In the genomic region with DNA sequence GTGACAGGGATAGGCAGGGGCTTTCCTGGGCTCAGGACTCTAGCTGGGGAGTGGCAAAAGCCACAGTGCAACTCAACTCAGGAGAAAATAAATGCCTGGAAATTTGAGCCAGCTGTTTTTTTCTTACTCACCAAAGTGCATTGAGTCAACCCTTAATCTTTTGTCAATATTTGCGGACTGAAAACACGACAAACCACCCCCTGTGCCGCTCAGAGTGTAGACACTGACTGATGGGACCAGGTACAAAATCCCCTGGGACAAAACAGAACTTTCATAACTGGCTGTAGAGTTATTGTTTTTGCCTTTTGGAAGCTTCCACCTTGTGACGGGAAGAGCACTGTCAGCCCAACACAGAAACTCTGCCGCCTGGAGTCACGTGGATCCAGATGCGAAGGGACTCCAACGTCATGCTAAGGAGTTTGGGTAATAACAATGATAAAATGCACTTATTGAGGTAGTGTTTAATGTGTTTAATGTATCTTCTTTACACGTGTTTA, we compare ENCODE assay signal across 2 cellular contexts.
TF ChIP-seq lines count a peak whose summit lies in the region.

No MANE protein-coding gene starts in this region.

TF ChIP-seq in A549, 52 proteins besides CTCF, POLR2A, EP300 and RAD21:
- TF ChIP-seq SMC3 (IDR thresholded peaks at IDR 0.05) (peak; percentile 50; the same call in 1 of the 3 replicates), HOXB13 (CRISPR knock-in tag; IDR thresholded peaks at IDR 0.05; ENCODE audit: low read depth) (no peak), HOXA7 (CRISPR knock-in tag; IDR thresholded peaks at IDR 0.05) (no peak), HEYL (CRISPR knock-in tag; IDR thresholded peaks at IDR 0.05) (no peak), CHD2 (IDR thresholded peaks at IDR 0.05; ENCODE audit: low read length, partially characterized antibody) (no peak), JUNB (IDR thresholded peaks at IDR 0.05) (peak; percentile 83), BHLHE40 (IDR thresholded peaks at IDR 0.05; ENCODE audit: low read depth, low read length) (no peak), HOXB5 (CRISPR knock-in tag; IDR thresholded peaks at IDR 0.05) (peak; percentile 81; the same call in 1 of the 2 replicates), FOSL2 (IDR thresholded peaks at IDR 0.05) (peak; percentile 30; the same call in 1 of the 2 replicates), FOSL2 (CRISPR knock-in tag; IDR thresholded peaks at IDR 0.05) (peak; percentile 70), GATA3 (IDR thresholded peaks at IDR 0.05; ENCODE audit: borderline replicate concordance) (peak; percentile 81), CEBPB (IDR thresholded peaks at IDR 0.05) (peak in 1 of 2 experiments; percentile 45; a peak in 1 of 4 replicates), HDAC2 (IDR thresholded peaks at IDR 0.05) (no peak), RFX5 (IDR thresholded peaks at IDR 0.05) (no peak), CHD4 (IDR thresholded peaks at IDR 0.05; ENCODE audit: borderline replicate concordance) (no peak), MYC (IDR thresholded peaks at IDR 0.05; ENCODE audit: borderline replicate concordance, low read length) (0 out of 2 replicates have a peak, but pooled peaks have one; percentile 37), POLR2AphosphoS2 (conservative IDR thresholded peaks at IDR 0.05; ENCODE audit: low read length) (no peak), JUN (IDR thresholded peaks at IDR 0.05) (peak; percentile 57 to 70; a peak in 2 of 5 replicates), FOSB (CRISPR knock-in tag; IDR thresholded peaks at IDR 0.05) (no peak), MAZ (IDR thresholded peaks at IDR 0.05; ENCODE audit: borderline replicate concordance, low read depth, low read length) (no peak), TP53 (CRISPR knock-in tag; IDR thresholded peaks at IDR 0.05) (no peak)
- TF ChIP-seq, protein P1, sequence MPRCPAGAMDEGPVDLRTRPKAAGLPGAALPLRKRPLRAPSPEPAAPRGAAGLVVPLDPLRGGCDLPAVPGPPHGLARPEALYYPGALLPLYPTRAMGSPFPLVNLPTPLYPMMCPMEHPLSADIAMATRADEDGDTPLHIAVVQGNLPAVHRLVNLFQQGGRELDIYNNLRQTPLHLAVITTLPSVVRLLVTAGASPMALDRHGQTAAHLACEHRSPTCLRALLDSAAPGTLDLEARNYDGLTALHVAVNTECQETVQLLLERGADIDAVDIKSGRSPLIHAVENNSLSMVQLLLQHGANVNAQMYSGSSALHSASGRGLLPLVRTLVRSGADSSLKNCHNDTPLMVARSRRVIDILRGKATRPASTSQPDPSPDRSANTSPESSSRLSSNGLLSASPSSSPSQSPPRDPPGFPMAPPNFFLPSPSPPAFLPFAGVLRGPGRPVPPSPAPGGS (IDR thresholded peaks at IDR 0.05) = peak; percentile 63; the same call in 1 of the 3 replicates
- TF ChIP-seq, protein P2, sequence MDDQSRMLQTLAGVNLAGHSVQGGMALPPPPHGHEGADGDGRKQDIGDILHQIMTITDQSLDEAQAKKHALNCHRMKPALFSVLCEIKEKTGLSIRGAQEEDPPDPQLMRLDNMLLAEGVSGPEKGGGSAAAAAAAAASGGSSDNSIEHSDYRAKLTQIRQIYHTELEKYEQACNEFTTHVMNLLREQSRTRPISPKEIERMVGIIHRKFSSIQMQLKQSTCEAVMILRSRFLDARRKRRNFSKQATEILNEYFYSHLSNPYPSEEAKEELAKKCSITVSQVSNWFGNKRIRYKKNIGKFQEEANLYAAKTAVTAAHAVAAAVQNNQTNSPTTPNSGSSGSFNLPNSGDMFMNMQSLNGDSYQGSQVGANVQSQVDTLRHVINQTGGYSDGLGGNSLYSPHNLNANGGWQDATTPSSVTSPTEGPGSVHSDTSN (IDR thresholded peaks at IDR 0.05) = peak; percentile 44; the same call in 1 of the 2 replicates
- TF ChIP-seq, protein P3, sequence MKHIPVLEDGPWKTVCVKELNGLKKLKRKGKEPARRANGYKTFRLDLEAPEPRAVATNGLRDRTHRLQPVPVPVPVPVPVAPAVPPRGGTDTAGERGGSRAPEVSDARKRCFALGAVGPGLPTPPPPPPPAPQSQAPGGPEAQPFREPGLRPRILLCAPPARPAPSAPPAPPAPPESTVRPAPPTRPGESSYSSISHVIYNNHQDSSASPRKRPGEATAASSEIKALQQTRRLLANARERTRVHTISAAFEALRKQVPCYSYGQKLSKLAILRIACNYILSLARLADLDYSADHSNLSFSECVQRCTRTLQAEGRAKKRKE (CRISPR knock-in tag; IDR thresholded peaks at IDR 0.05; ENCODE audit: low read depth) = no peak
- TF ChIP-seq, protein P4, sequence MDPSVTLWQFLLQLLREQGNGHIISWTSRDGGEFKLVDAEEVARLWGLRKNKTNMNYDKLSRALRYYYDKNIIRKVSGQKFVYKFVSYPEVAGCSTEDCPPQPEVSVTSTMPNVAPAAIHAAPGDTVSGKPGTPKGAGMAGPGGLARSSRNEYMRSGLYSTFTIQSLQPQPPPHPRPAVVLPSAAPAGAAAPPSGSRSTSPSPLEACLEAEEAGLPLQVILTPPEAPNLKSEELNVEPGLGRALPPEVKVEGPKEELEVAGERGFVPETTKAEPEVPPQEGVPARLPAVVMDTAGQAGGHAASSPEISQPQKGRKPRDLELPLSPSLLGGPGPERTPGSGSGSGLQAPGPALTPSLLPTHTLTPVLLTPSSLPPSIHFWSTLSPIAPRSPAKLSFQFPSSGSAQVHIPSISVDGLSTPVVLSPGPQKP (IDR thresholded peaks at IDR 0.05; ENCODE audit: low read depth, low read length) = no peak
- TF ChIP-seq, protein P5, sequence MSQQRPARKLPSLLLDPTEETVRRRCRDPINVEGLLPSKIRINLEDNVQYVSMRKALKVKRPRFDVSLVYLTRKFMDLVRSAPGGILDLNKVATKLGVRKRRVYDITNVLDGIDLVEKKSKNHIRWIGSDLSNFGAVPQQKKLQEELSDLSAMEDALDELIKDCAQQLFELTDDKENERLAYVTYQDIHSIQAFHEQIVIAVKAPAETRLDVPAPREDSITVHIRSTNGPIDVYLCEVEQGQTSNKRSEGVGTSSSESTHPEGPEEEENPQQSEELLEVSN (IDR thresholded peaks at IDR 0.05; ENCODE audit: borderline replicate concordance, low read depth) = 0 out of 2 replicates have a peak, but pooled peaks have one; percentile 24
- TF ChIP-seq, protein P6, sequence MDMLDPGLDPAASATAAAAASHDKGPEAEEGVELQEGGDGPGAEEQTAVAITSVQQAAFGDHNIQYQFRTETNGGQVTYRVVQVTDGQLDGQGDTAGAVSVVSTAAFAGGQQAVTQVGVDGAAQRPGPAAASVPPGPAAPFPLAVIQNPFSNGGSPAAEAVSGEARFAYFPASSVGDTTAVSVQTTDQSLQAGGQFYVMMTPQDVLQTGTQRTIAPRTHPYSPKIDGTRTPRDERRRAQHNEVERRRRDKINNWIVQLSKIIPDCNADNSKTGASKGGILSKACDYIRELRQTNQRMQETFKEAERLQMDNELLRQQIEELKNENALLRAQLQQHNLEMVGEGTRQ (IDR thresholded peaks at IDR 0.05) = peak; percentile 48

TF ChIP-seq in IMR-90, 13 proteins besides CTCF, POLR2A, EP300 and RAD21:
- TF ChIP-seq, protein P4 (IDR thresholded peaks at IDR 0.05; ENCODE audit: borderline replicate concordance, low read depth, low read length) = no peak
- no peak for TF ChIP-seq MXI1 (IDR thresholded peaks at IDR 0.05; ENCODE audit: borderline replicate concordance, low read depth, low read length)
- no peak for TF ChIP-seq SMC3 (IDR thresholded peaks at IDR 0.05; ENCODE audit: low read depth, low read length)
- no peak for TF ChIP-seq FOS (IDR thresholded peaks at IDR 0.05; ENCODE audit: low read depth, low read length)
- TF ChIP-seq RFX5 (IDR thresholded peaks at IDR 0.05; ENCODE audit: low read depth, low read length) = no peak
- TF ChIP-seq MAZ (IDR thresholded peaks at IDR 0.05; ENCODE audit: borderline replicate concordance, low read depth, low read length) = no peak
- no peak for TF ChIP-seq NFE2L2 (IDR thresholded peaks at IDR 0.05; ENCODE audit: low read depth, low read length)
- TF ChIP-seq CEBPB (IDR thresholded peaks at IDR 0.05; ENCODE audit: low read depth, low read length) = no peak
- TF ChIP-seq, protein P6 (IDR thresholded peaks at IDR 0.05; ENCODE audit: low read depth, low read length) = no peak
- no peak for TF ChIP-seq CHD1 (IDR thresholded peaks at IDR 0.05; ENCODE audit: low read depth, low read length)
TF ChIP-seq in IMR-90: peak in this region for 0.
